In genomic region chr12:31007636-31008175, GRCh38 we compare ENCODE assay signal across 27 cellular contexts.
"Had no signal": no experiment of that assay in that cellular context is flagged by ENCODE, and none has a peak within 500 bp of the region (broad histone marks: within the 10 kb centered on the region; RNA-seq: fewer than 3 reads in every experiment).

No MANE protein-coding gene starts in this region.

- H3K27me3 ChIP-seq: adrenal gland, body of pancreas, colonic mucosa, pancreas, testis, transverse colon, vagina had no signal

- H3K4me1 Mint-ChIP-seq: activated CD4-positive, alpha-beta T cell treated with anti-CD3 and anti-CD28 coated beads, Interleukin-2, amount 10 ng/mL, durations not matched to agents 7 days and 5 days; naive thymus-derived CD4-positive, alpha-beta T cell had no signal

- H3K9me3 Mint-ChIP-seq: activated CD4-positive, alpha-beta memory T cell treated with anti-CD3 and anti-CD28 coated beads, Interleukin-2, amount 10 ng/mL, durations not matched to agents 7 days and 5 days; activated CD4-positive, alpha-beta T cell treated with anti-CD3 and anti-CD28 coated beads, Interleukin-2, amount 10 ng/mL, durations not matched to agents 7 days and 5 days; activated T-helper 2 cell treated with anti-CD3 and anti-CD28 coated beads, Interferon-gamma antibody, Interleukin-2, Interleukin-4, amounts not matched to agents 10 μg/mL and 5 μg/mL and 100 μg/mL, durations not matched to agents 14 hours and 24 hours and 36 hours; naive thymus-derived CD4-positive, alpha-beta T cell had no signal

- DNase-seq: activated CD4-positive, alpha-beta memory T cell treated with anti-CD3 and anti-CD28 coated beads, Interleukin-2, amount 10 ng/mL, durations not matched to agents 7 days and 5 days; activated CD4-positive, alpha-beta T cell treated with anti-CD3 and anti-CD28 coated beads for 1 hour; activated CD4-positive, alpha-beta T cell treated with anti-CD3 and anti-CD28 coated beads, Interleukin-2, amount 10 ng/mL, durations not matched to agents 7 days and 5 days; activated CD8-positive, alpha-beta memory T cell treated with anti-CD3 and anti-CD28 coated beads, Interleukin-2, amount 50 U/mL, for 48 hours; activated naive CD4-positive, alpha-beta T cell treated with Interleukin-2 at 50 U/mL for 16 hours; activated T-cell treated with anti-CD3 and anti-CD28 coated beads, Interleukin-2, amount 50 U/mL, for 48 hours; adrenal gland; aorta; body of pancreas; cerebellar nuclear complex; colonic mucosa; effector CD8-positive, alpha-beta T cell; left ventricle myocardium superior; mammary epithelial cell; midbrain; naive thymus-derived CD4-positive, alpha-beta T cell; nucleus accumbens; psoas muscle; stimulated activated CD4-positive, alpha-beta T cell treated with anti-CD3 and anti-CD28 coated beads, Interleukin-2, amount 100 ng/mL, for 48 hours; stimulated activated naive CD8-positive, alpha-beta T cell treated with anti-CD3 and anti-CD28 coated beads, Interleukin-15, Interleukin-2, amounts not matched to agents 100 U/mL and 50 U/mL, for 24 hours; T-helper 2 cell; testis; transverse colon had no signal

- H3K27ac Mint-ChIP-seq: activated CD4-positive, alpha-beta memory T cell treated with anti-CD3 and anti-CD28 coated beads, Interleukin-2, amount 10 ng/mL, durations not matched to agents 7 days and 5 days; activated CD4-positive, alpha-beta T cell treated with anti-CD3 and anti-CD28 coated beads, Interleukin-2, amount 10 ng/mL, durations not matched to agents 7 days and 5 days; activated naive CD8-positive, alpha-beta T cell; activated T-helper 2 cell treated with anti-CD3 and anti-CD28 coated beads, Interferon-gamma antibody, Interleukin-2, Interleukin-4, amounts not matched to agents 10 μg/mL and 5 μg/mL and 100 μg/mL, durations not matched to agents 14 hours and 24 hours and 36 hours; naive thymus-derived CD4-positive, alpha-beta T cell had no signal

- H3K27ac ChIP-seq: adrenal gland, body of pancreas, colonic mucosa, pancreas, psoas muscle, testis, transverse colon, vagina had no signal

- H3K36me3 ChIP-seq: adrenal gland, colonic mucosa, pancreas, transverse colon, vagina had no signal

- H3K9me3 ChIP-seq: adrenal gland, body of pancreas, colonic mucosa, pancreas, psoas muscle, testis, transverse colon, vagina had no signal

- H3K36me3 Mint-ChIP-seq: activated naive CD8-positive, alpha-beta T cell; naive thymus-derived CD4-positive, alpha-beta T cell had no signal

- H3K4me3 Mint-ChIP-seq: activated CD4-positive, alpha-beta memory T cell treated with anti-CD3 and anti-CD28 coated beads, Interleukin-2, amount 10 ng/mL, durations not matched to agents 7 days and 5 days; activated CD4-positive, alpha-beta T cell treated with anti-CD3 and anti-CD28 coated beads, Interleukin-2, amount 10 ng/mL, durations not matched to agents 7 days and 5 days; activated naive CD8-positive, alpha-beta T cell; naive thymus-derived CD4-positive, alpha-beta T cell had no signal

- H3K4me3 ChIP-seq: adrenal gland, body of pancreas, colonic mucosa, pancreas, psoas muscle, testis, transverse colon, vagina had no signal

- H3K4me1 ChIP-seq: adrenal gland, body of pancreas, colonic mucosa, pancreas, psoas muscle, testis had no signal
